ENCODE assay signal across 8 cellular contexts in genomic region chr12:81450920-81451739, GRCh38.
A peak's percentile ranks its signal among the peaks of the same experiment; 100 is the strongest.
DNase-seq lines count a peak whose midpoint lies in the region; ATAC-seq and TF ChIP-seq lines count a peak whose summit lies in the region.

No MANE protein-coding gene starts in this region.

- CTCF ChIA-PET in activated CD8-positive, alpha-beta T cell treated with anti-CD3 and anti-CD28 coated beads for 36 hours (lab: Charles Lee) = interaction anchor here (0.9 to 1.1 kb wide), 3 partner anchors 13 to 119 kb away, joined by 3 to 4 read pairs (median 3); no protein-coding TSS in a partner anchor
- CTCF ChIA-PET in activated CD8-positive, alpha-beta T cell treated with anti-CD3 and anti-CD28 coated beads, Interleukin-2, amount 10 ng/mL, durations not matched to agents 7 days and 5 days (lab: Charles Lee) = interaction anchor here (1.5 kb wide), 1 partner anchor 9 kb away, joined by 3 read pairs; no protein-coding TSS in a partner anchor

- POLR2A ChIA-PET in activated CD8-positive, alpha-beta T cell treated with anti-CD3 and anti-CD28 coated beads for 36 hours (lab: Charles Lee) = no interaction called here
- POLR2A ChIA-PET in activated CD8-positive, alpha-beta T cell treated with anti-CD3 and anti-CD28 coated beads, Interleukin-2, amount 10 ng/mL, durations not matched to agents 7 days and 5 days (lab: Charles Lee) = no interaction called here

- peak; percentile 25 for TF ChIP-seq CTCF in activated CD8-positive, alpha-beta T cell treated with anti-CD3 and anti-CD28 coated beads for 36 hours (IDR thresholded peaks at IDR 0.05)

- intact Hi-C loops in activated CD8-positive, alpha-beta T cell treated with anti-CD3 and anti-CD28 coated beads for 36 hours (cut with micrococcal nuclease) = no loop called here

- no peaks in the 10 kb centered on the region for H3K27me3 Mint-ChIP-seq in activated CD8-positive, alpha-beta T cell treated with anti-CD3 and anti-CD28 coated beads for 36 hours
- no peaks in the 10 kb centered on the region for H3K27me3 Mint-ChIP-seq in activated CD8-positive, alpha-beta T cell treated with anti-CD3 and anti-CD28 coated beads, Interleukin-2, amount 10 ng/mL, durations not matched to agents 7 days and 5 days (ENCODE audit: low read depth)

- H3K4me3 Mint-ChIP-seq in activated CD8-positive, alpha-beta T cell treated with anti-CD3 and anti-CD28 coated beads for 36 hours = no peak overlapping the region
- no peak overlapping the region for H3K4me3 Mint-ChIP-seq in activated CD8-positive, alpha-beta T cell treated with anti-CD3 and anti-CD28 coated beads, Interleukin-2, amount 10 ng/mL, durations not matched to agents 7 days and 5 days

- no peaks in the 10 kb centered on the region for H3K36me3 Mint-ChIP-seq in activated CD8-positive, alpha-beta T cell treated with anti-CD3 and anti-CD28 coated beads for 36 hours (ENCODE audit: low read depth)
- no peaks in the 10 kb centered on the region for H3K36me3 Mint-ChIP-seq in activated CD8-positive, alpha-beta T cell treated with anti-CD3 and anti-CD28 coated beads, Interleukin-2, amount 10 ng/mL, durations not matched to agents 7 days and 5 days (ENCODE audit: low read depth)

- no peaks in the 10 kb centered on the region for H3K4me1 Mint-ChIP-seq in activated CD8-positive, alpha-beta T cell treated with anti-CD3 and anti-CD28 coated beads for 36 hours (ENCODE audit: low read depth)
- H3K4me1 Mint-ChIP-seq in activated CD8-positive, alpha-beta T cell treated with anti-CD3 and anti-CD28 coated beads, Interleukin-2, amount 10 ng/mL, durations not matched to agents 7 days and 5 days (ENCODE audit: low read depth) = no peaks in the 10 kb centered on the region

- no peaks in the 10 kb centered on the region for H3K9me3 Mint-ChIP-seq in activated CD8-positive, alpha-beta T cell treated with anti-CD3 and anti-CD28 coated beads for 36 hours
- no peaks in the 10 kb centered on the region for H3K9me3 Mint-ChIP-seq in activated CD8-positive, alpha-beta T cell treated with anti-CD3 and anti-CD28 coated beads, Interleukin-2, amount 10 ng/mL, durations not matched to agents 7 days and 5 days (ENCODE audit: insufficient read depth)

- peak; percentile 51 for ATAC-seq in activated CD8-positive, alpha-beta T cell treated with anti-CD3 and anti-CD28 coated beads for 36 hours
- ATAC-seq in activated CD8-positive, alpha-beta T cell treated with anti-CD3 and anti-CD28 coated beads, Interleukin-2, amount 10 ng/mL, durations not matched to agents 7 days and 5 days = no peak
- ATAC-seq in HG03342 (IDR thresholded peaks at IDR 0.05; ENCODE audit: unreplicated experiment) = peak; percentile 57
- no peak for ATAC-seq in HG03139 (IDR thresholded peaks at IDR 0.05; ENCODE audit: unreplicated experiment)
- ATAC-seq in HG02588 (IDR thresholded peaks at IDR 0.05; ENCODE audit: unreplicated experiment) = no peak

- H3K27ac Mint-ChIP-seq in activated CD8-positive, alpha-beta T cell treated with anti-CD3 and anti-CD28 coated beads for 36 hours = no peak overlapping the region
- H3K27ac Mint-ChIP-seq in activated CD8-positive, alpha-beta T cell treated with anti-CD3 and anti-CD28 coated beads, Interleukin-2, amount 10 ng/mL, durations not matched to agents 7 days and 5 days = no peak overlapping the region

- DNase-seq in activated CD8-positive, alpha-beta T cell treated with anti-CD3 and anti-CD28 coated beads for 36 hours = no peak
- no peak for DNase-seq in activated CD8-positive, alpha-beta T cell treated with anti-CD3 and anti-CD28 coated beads, Interleukin-2, amount 10 ng/mL, durations not matched to agents 7 days and 5 days
- DNase-seq in NCI-H82 treated with DMSO at 0.1 percent for 48 hours (lab: John Stamatoyannopoulos, UW; ENCODE audit: unreplicated experiment) = peak; percentile 44
- peak; percentile 17 to 56 for DNase-seq in dermis microvascular lymphatic vessel endothelial cell (ENCODE audit: low read depth in 2 of 2)
- peak; percentile 53 to 61 for DNase-seq in lung microvascular endothelial cell (ENCODE audit: low read depth in 2 of 2)

Comparison
In these comparisons a context has a peak if more than half of its experiments do, and no peak if none do; other contexts are left out.
1. ATAC-seq: peak in activated CD8-positive, alpha-beta T cell treated with anti-CD3 and anti-CD28 coated beads for 36 hours (single experiment) and HG03342 (single experiment); none in activated CD8-positive, alpha-beta T cell treated with anti-CD3 and anti-CD28 coated beads, Interleukin-2, amount 10 ng/mL, durations not matched to agents 7 days and 5 days (single experiment), HG03139 (single experiment) and HG02588 (single experiment).
2. DNase-seq: peak in NCI-H82 treated with DMSO at 0.1 percent for 48 hours (single experiment), dermis microvascular lymphatic vessel endothelial cell (2 of 2) and lung microvascular endothelial cell (2 of 2); none in activated CD8-positive, alpha-beta T cell treated with anti-CD3 and anti-CD28 coated beads for 36 hours (single experiment) and activated CD8-positive, alpha-beta T cell treated with anti-CD3 and anti-CD28 coated beads, Interleukin-2, amount 10 ng/mL, durations not matched to agents 7 days and 5 days (single experiment).